ENCODE assay signal across 1 cellular context in the genomic region with DNA sequence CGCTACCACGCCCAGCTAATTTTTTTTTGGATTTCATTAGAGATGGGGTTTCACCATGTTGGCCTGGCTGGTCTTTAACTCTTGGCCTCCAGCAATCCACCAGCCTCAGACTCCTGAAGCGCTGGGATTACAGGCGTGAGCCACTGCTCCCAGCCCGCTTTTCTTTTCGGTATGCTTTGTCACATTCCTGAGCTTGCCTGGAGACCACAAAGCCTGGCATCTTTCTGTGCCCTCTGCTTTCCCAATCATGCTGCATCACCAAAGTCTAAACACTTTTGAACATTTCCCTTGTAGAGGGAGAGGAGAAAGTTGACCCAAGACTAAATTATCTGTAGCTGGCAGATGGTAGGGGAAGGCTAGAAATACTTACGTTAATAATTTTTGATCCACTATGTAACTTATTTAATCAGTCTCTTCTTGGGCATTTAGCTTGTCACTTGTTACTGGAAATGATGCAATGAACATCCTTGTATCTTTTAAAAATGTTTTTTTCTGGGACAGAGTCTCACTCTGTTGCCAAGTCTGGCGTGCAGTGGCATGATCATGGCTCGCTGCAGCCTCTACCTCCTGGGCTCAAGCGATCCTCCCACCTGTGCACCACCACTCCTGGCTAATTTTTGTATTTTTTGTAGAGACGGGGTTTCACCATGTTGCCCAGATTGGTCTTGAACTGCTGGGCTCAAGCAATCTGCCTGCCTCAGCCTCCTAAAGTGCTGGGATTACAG.
TF ChIP-seq lines count a peak whose summit lies in the region.

No MANE protein-coding gene starts in this region.

TF ChIP-seq in GM23338, 12 proteins besides CTCF, POLR2A, EP300 and RAD21:
- TF ChIP-seq, protein P1, sequence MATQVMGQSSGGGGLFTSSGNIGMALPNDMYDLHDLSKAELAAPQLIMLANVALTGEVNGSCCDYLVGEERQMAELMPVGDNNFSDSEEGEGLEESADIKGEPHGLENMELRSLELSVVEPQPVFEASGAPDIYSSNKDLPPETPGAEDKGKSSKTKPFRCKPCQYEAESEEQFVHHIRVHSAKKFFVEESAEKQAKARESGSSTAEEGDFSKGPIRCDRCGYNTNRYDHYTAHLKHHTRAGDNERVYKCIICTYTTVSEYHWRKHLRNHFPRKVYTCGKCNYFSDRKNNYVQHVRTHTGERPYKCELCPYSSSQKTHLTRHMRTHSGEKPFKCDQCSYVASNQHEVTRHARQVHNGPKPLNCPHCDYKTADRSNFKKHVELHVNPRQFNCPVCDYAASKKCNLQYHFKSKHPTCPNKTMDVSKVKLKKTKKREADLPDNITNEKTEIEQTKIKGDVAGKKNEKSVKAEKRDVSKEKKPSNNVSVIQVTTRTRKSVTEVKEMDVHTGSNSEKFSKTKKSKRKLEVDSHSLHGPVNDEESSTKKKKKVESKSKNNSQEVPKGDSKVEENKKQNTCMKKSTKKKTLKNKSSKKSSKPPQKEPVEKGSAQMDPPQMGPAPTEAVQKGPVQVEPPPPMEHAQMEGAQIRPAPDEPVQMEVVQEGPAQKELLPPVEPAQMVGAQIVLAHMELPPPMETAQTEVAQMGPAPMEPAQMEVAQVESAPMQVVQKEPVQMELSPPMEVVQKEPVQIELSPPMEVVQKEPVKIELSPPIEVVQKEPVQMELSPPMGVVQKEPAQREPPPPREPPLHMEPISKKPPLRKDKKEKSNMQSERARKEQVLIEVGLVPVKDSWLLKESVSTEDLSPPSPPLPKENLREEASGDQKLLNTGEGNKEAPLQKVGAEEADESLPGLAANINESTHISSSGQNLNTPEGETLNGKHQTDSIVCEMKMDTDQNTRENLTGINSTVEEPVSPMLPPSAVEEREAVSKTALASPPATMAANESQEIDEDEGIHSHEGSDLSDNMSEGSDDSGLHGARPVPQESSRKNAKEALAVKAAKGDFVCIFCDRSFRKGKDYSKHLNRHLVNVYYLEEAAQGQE (IDR thresholded peaks at IDR 0.05; ENCODE audit: unreplicated experiment), result no peak
